ENCODE assay signal across 19 cellular contexts in genomic region chr14:59311723-59312122, GRCh38.
A peak's percentile ranks its signal among the peaks of the same experiment; 100 is the strongest.
DNase-seq lines count a peak whose midpoint lies in the region; ATAC-seq, FAIRE-seq and TF ChIP-seq lines count a peak whose summit lies in the region.
"Had no signal": no experiment of that assay in that cellular context is flagged by ENCODE, and none has a peak within 500 bp of the region (broad histone marks: within the 10 kb centered on the region; RNA-seq: fewer than 3 reads in every experiment).

No MANE protein-coding gene starts in this region.

- no peak for TF ChIP-seq POLR2A in HepG2 (IDR thresholded peaks at IDR 0.05; ENCODE audit: insufficient read depth in 1 of 2, low read depth in 2 of 2, low read length in 2 of 2)
- TF ChIP-seq POLR2A in right lobe of liver (IDR thresholded peaks at IDR 0.05) = no peak
- TF ChIP-seq POLR2A in erythroblast (IDR thresholded peaks at IDR 0.05; ENCODE audit: low read length) = no peak
- TF ChIP-seq POLR2A in sigmoid colon (IDR thresholded peaks at IDR 0.05) = no peak
- TF ChIP-seq POLR2A in vagina (IDR thresholded peaks at IDR 0.05) = no peak

- H3K9me3 ChIP-seq in HepG2 (ENCODE audit: low read length) (no peaks in the 10 kb centered on the region), right lobe of liver (no peaks in the 10 kb centered on the region), sigmoid colon (no peaks in the 10 kb centered on the region), vagina (no peaks in the 10 kb centered on the region)
- H3K9me3 ChIP-seq: A549, BLaER1 had no signal

- no peak overlapping the region for H2AFZ ChIP-seq in HepG2 (ENCODE audit: low read length)
- H2AFZ ChIP-seq: GM23248 had no signal

- peaks cover 1% of the 10 kb centered on the region for H3K79me2 ChIP-seq in HepG2 (ENCODE audit: insufficient read depth, low read length)

- H3K36me3 Mint-ChIP-seq in Calu3 (ENCODE audit: insufficient read depth, unreplicated experiment) = no peaks in the 10 kb centered on the region
- H3K36me3 Mint-ChIP-seq: CD14-positive monocyte had no signal

- no peak overlapping the region for H3K27ac ChIP-seq in HepG2 (ENCODE audit: extremely low read length, insufficient read depth, low read length)
- peak overlapping the region in 1 of 3 donors; percentile 82 for H3K27ac ChIP-seq in right lobe of liver
- peak overlapping the region in 3 of 4 donors; percentile 60 to 79 (median 78) for H3K27ac ChIP-seq in sigmoid colon
- H3K27ac ChIP-seq in vagina = peak overlapping the region; percentile 10
- H3K27ac ChIP-seq: 22Rv1, A549, BLaER1, GM23248 had no signal

- POLR2A ChIA-PET in HepG2 (lab: Yijun Ruan, JAX) = no interaction called here

- H3K4me3 Mint-ChIP-seq in Calu3 (ENCODE audit: low read depth, unreplicated experiment) = no peak overlapping the region
- H3K4me3 Mint-ChIP-seq: CD14-positive monocyte; CD4-positive, alpha-beta memory T cell; HFFc6 had no signal

- no peaks in the 10 kb centered on the region for H3K9me3 Mint-ChIP-seq in Calu3 (ENCODE audit: low read depth, unreplicated experiment)
- H3K9me3 Mint-ChIP-seq: CD14-positive monocyte; CD4-positive, alpha-beta memory T cell; HFFc6 had no signal

- no peak for TF ChIP-seq CTCF in HepG2 (CRISPR knock-in tag; IDR thresholded peaks at IDR 0.05)
- TF ChIP-seq CTCF in right lobe of liver (IDR thresholded peaks at IDR 0.05) = no peak
- no peak for TF ChIP-seq CTCF in sigmoid colon (IDR thresholded peaks at IDR 0.05)
- no peak for TF ChIP-seq CTCF in vagina (IDR thresholded peaks at IDR 0.05)
- no peak for TF ChIP-seq CTCF in Calu3 (IDR thresholded peaks at IDR 0.05; ENCODE audit: unreplicated experiment)

- CTCF ChIA-PET in HepG2 (lab: Yijun Ruan, JAX; ENCODE audit: low intra/inter-chr PET ratio, low total read pairs) (no interaction called here), Calu3 (lab: Charles Lee) (no interaction called here)

- DNase-seq in HepG2 (ENCODE audit: low spot score) (no peak), right lobe of liver (no peak), erythroblast (lab: John Stamatoyannopoulos, UW) (peak; percentile 35 to 60), sigmoid colon (no peak), vagina (ENCODE audit: extremely low spot score in 2 of 2) (no peak), NCI-H1436 (lab: John Stamatoyannopoulos, UW) (no peak), Calu3 (no peak)
- DNase-seq: CD4-positive, alpha-beta memory T cell; DMS79 treated with DMSO at 0.1 percent for 48 hours; GF-D8; GM23248; HCEC 1CT; HFFc6 had no signal

- H3K9ac ChIP-seq in HepG2 (ENCODE audit: insufficient read depth, low read depth, low read length) = no peak overlapping the region
- H3K9ac ChIP-seq: BLaER1, GM23248 had no signal

- H3K27me3 ChIP-seq in HepG2 (ENCODE audit: control insufficient read depth in 1 of 2, insufficient read depth in 2 of 2, low read length in 2 of 2) (no peaks in the 10 kb centered on the region), right lobe of liver (no peaks in the 10 kb centered on the region), sigmoid colon (no peaks in the 10 kb centered on the region), vagina (no peaks in the 10 kb centered on the region)
- H3K27me3 ChIP-seq: BLaER1 had no signal

- BruUV-seq in HepG2 (replicated peaks; lab: Mats Ljungman, UMichigan) (no TSS peak), Calu3 (replicated peaks; lab: Mats Ljungman, UMichigan) (no TSS peak)

- no peak for TF ChIP-seq RAD21 in HepG2 (CRISPR knock-in tag; IDR thresholded peaks at IDR 0.05)

- H3K27me3 Mint-ChIP-seq in Calu3 (ENCODE audit: unreplicated experiment) = no peaks in the 10 kb centered on the region
- H3K27me3 Mint-ChIP-seq: CD4-positive, alpha-beta memory T cell had no signal

- H3K4me3 ChIP-seq in HepG2 (replicated peaks in 1 of 3; ENCODE audit: insufficient read depth in 1 of 3, low read depth in 2 of 3, low read length in 3 of 3) (no peak overlapping the region), right lobe of liver (no peak overlapping the region), sigmoid colon (no peak overlapping the region), vagina (no peak overlapping the region)
- H3K4me3 ChIP-seq: A549, BLaER1, GM23248 had no signal

- H3K36me3 ChIP-seq in HepG2 (replicated peaks in 1 of 2; ENCODE audit: control insufficient read depth in 1 of 2, insufficient read depth in 2 of 2, low read length in 2 of 2) (no peaks in the 10 kb centered on the region), right lobe of liver (no peaks in the 10 kb centered on the region), sigmoid colon (no peaks in the 10 kb centered on the region), vagina (no peaks in the 10 kb centered on the region)
- H3K36me3 ChIP-seq: BLaER1 had no signal

- peaks cover 12% of the 10 kb centered on the region for H3K4me1 Mint-ChIP-seq in Calu3 (ENCODE audit: low read depth, unreplicated experiment)

- intact Hi-C loops in HepG2 (cut with micrococcal nuclease; ENCODE audit: unreplicated experiment) = loop anchor here (5.0 kb wide), 2 partner anchors 34 to 99 kb away; no protein-coding TSS in a partner anchor
- intact Hi-C loops in right lobe of liver (cut with DNase I) = no loop called here
- intact Hi-C loops in sigmoid colon (cut with DNase I) = loop anchor here (5.0 kb wide), 1 partner anchor 119 kb away; no protein-coding TSS in a partner anchor
- intact Hi-C loops in vagina (cut with DNase I) = no loop called here
- intact Hi-C loops in Calu3 (cut with micrococcal nuclease; ENCODE audit: unreplicated experiment) = no loop called here

- TF ChIP-seq EP300 in HepG2 (IDR thresholded peaks at IDR 0.05; ENCODE audit: low read depth in 2 of 2, low read length in 2 of 2) (no peak), HepG2 (CRISPR knock-in tag; IDR thresholded peaks at IDR 0.05; ENCODE audit: borderline replicate concordance) (no peak), sigmoid colon (IDR thresholded peaks at IDR 0.05) (no peak)

- in situ Hi-C loops in HepG2 (cut with HindIII; ENCODE audit: extremely low pct_ligation_motif_present, low pct_unique_long_range_greater_than_20kb) = no loop called here

- no peak for ATAC-seq in HepG2
- no peak for ATAC-seq in right lobe of liver
- no peak for ATAC-seq in GM19324 (IDR thresholded peaks at IDR 0.05; ENCODE audit: low FRiP score, unreplicated experiment)
- ATAC-seq: A549 had no signal

- WGBS in HepG2 (ENCODE audit: low lambda C conversion rate) = 91% methylated on average over 3 of the region's 3 CpGs
- 78% methylated on average over 3 of the region's 3 CpGs for WGBS in right lobe of liver (ENCODE audit: insufficient coverage, low coverage, low lambda C conversion rate, missing lambda C conversion rate)
- WGBS in sigmoid colon, 2 donors = 68 to 89% methylated on average over 3 of the region's 3 CpGs

- no peaks in the 10 kb centered on the region for H4K20me1 ChIP-seq in HepG2 (ENCODE audit: insufficient read depth, low read length)
- H4K20me1 ChIP-seq: BLaER1 had no signal

- no peak overlapping the region for H3K4me2 ChIP-seq in HepG2 (ENCODE audit: low read depth, low read length)
- H3K4me2 ChIP-seq: A549 had no signal

- H3K4me1 ChIP-seq in HepG2 (ENCODE audit: insufficient read depth, low read length) (peaks cover 80% of the 10 kb centered on the region), right lobe of liver (peaks cover 2 to 62% (median 26%) of the 10 kb centered on the region in 4 donors), sigmoid colon (peaks cover 0 to 99% (median 86%) of the 10 kb centered on the region in 4 donors), vagina (peaks cover 61% of the 10 kb centered on the region)

- no peak for FAIRE-seq in HepG2 (lab: Jason Lieb, UNC)
- FAIRE-seq: A549, H54 had no signal

- no peak overlapping the region for H3K27ac Mint-ChIP-seq in Calu3 (ENCODE audit: unreplicated experiment)
- H3K27ac Mint-ChIP-seq: CD14-positive monocyte; CD4-positive, alpha-beta memory T cell; HFFc6 had no signal

TF ChIP-seq in HepG2, 621 proteins besides CTCF, POLR2A, EP300 and RAD21:
- TF ChIP-seq EEA1 (CRISPR knock-in tag; IDR thresholded peaks at IDR 0.05; ENCODE audit: borderline replicate concordance) = no peak
- TF ChIP-seq ZNF121 (CRISPR knock-in tag; IDR thresholded peaks at IDR 0.05) = peak; percentile 80
- TF ChIP-seq ZNF770 (CRISPR knock-in tag; IDR thresholded peaks at IDR 0.05) = peak; percentile 58; the same call in 1 of the 2 replicates
- no peak for TF ChIP-seq ZSCAN9 (CRISPR knock-in tag; IDR thresholded peaks at IDR 0.05; ENCODE audit: borderline replicate concordance)

Comparison
In these comparisons a context has a peak if more than half of its experiments do, and no peak if none do; other contexts are left out.
1. intact Hi-C loops: an anchor here in HepG2 (5.0 kb wide) and sigmoid colon (5.0 kb wide); none called in right lobe of liver, vagina and Calu3.
2. DNase-seq: peak in erythroblast (2 of 2); none in HepG2 (single experiment), right lobe of liver (0 of 3), sigmoid colon (single experiment), vagina (0 of 2), NCI-H1436 (single experiment) and Calu3 (single experiment).